Comparison of ENCODE assay signal across 7 cellular contexts in the genomic region with DNA sequence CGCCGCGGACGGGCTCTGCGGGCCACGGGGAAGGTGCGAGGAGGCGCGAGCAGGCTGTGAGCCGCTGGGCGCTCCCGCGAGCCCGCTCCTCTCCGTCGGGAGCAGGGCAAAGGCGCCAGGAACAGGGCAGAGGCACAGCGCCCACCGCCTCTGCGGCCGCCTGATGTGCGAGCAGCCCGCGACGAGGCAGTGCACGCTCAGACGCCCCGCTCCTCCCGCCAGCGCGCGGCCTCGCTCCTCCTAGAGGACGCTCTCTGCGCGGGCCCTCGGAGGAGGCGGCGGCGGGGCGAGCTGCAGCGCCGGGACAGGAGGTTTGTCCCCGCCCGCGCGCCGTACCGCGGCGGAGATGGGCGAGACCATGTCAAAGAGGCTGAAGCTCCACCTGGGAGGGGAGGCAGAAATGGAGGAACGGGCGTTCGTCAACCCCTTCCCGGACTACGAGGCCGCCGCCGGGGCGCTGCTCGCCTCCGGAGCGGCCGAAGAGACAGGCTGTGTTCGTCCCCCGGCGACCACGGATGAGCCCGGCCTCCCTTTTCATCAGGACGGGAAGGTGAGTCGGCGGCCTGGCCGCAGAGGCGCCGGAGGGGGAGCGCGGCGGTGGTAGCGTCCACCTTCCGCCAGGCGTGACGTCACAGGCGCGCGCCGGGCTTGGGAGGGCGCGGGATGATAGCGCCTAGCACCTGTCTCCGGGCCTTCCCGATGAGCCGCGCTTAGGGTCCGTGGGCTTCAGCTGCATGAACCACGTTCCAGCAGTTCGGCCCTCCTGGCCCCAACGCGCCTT. TPM values are rescaled to one million over a fixed set of nuclear protein-coding genes. Genes with fewer than 3 reads are reported as not detected.
DNase-seq lines count a peak whose midpoint lies in the region; ATAC-seq, FAIRE-seq and TF ChIP-seq lines count a peak whose summit lies in the region.

No MANE protein-coding gene starts in this region.

- peak; percentile 83 for TF ChIP-seq POLR2A in GM18505 (IDR thresholded peaks at IDR 0.05; ENCODE audit: borderline replicate concordance, extremely low read depth, insufficient read depth, insufficient read length)

- H3K9me3 Mint-ChIP-seq in T-helper 2 cell treated with Interferon-gamma antibody and Interleukin-4, amounts not matched to agents 5 μg/mL and 100 μg/mL, for 36 hours, result no peaks in the 10 kb centered on the region
- H3K9me3 Mint-ChIP-seq in astrocyte (ENCODE audit: unreplicated experiment), result no peaks in the 10 kb centered on the region

- H3K27ac ChIP-seq in astrocyte (ENCODE audit: low read depth, low read length), result peak overlapping the region; percentile 99
- H3K27ac ChIP-seq in hepatocyte, result peak overlapping the region; percentile 99

- no peak for FAIRE-seq in astrocyte (lab: Jason Lieb, UNC)

- H3K4me3 ChIP-seq in astrocyte (ENCODE audit: insufficient read depth, low read depth, low read length) (peak overlapping the region; percentile 91), hepatocyte (peak overlapping the region; percentile 68)

- H4K20me1 ChIP-seq in astrocyte (ENCODE audit: insufficient read depth, low read length), result no peaks in the 10 kb centered on the region
- H4K20me1 ChIP-seq in hepatocyte (ENCODE audit: insufficient read depth, poor library complexity, severe bottlenecking), result no peaks in the 10 kb centered on the region

- H3K4me2 ChIP-seq in astrocyte (ENCODE audit: low read length) (peak overlapping the region; percentile 92), hepatocyte (peak overlapping the region; percentile 82)

- H3K36me3 ChIP-seq in astrocyte (ENCODE audit: insufficient read depth, low read length), result no peaks in the 10 kb centered on the region
- no peaks in the 10 kb centered on the region for H3K36me3 ChIP-seq in hepatocyte (replicated peaks; ENCODE audit: insufficient read depth, low read depth)

- peak overlapping the region; percentile 97 for H2AFZ ChIP-seq in astrocyte (ENCODE audit: low read depth, low read length)
- H2AFZ ChIP-seq in hepatocyte, result peak overlapping the region; percentile 94

- H3K27me3 ChIP-seq in astrocyte (ENCODE audit: insufficient read depth, low read length) (no peaks in the 10 kb centered on the region), hepatocyte (no peaks in the 10 kb centered on the region)

- WGBS in hepatocyte (ENCODE audit: low lambda C conversion rate, missing lambda C conversion rate), result under 1% methylated on average over 91 of the region's 99 CpGs

- peak; percentile 93 for DNase-seq in NCI-H1694 treated with DMSO at 0.1 percent for 48 hours (lab: John Stamatoyannopoulos, UW)
- peak; percentile 96 for DNase-seq in T-helper 2 cell treated with Interferon-gamma antibody and Interleukin-4, amounts not matched to agents 5 μg/mL and 100 μg/mL, for 36 hours (ENCODE audit: low spot score)
- peak; percentile 96 for DNase-seq in astrocyte (ENCODE audit: low read depth)
- DNase-seq in hepatocyte (ENCODE audit: low spot score), result peak; percentile 97
- DNase-seq in renal cortical epithelial cell (ENCODE audit: low read depth), result peak; percentile 75

- peaks cover 7% of the 10 kb centered on the region for H3K36me3 Mint-ChIP-seq in T-helper 2 cell treated with Interferon-gamma antibody and Interleukin-4, amounts not matched to agents 5 μg/mL and 100 μg/mL, for 36 hours (ENCODE audit: low read depth)
- no peaks in the 10 kb centered on the region for H3K36me3 Mint-ChIP-seq in astrocyte (ENCODE audit: low read depth, unreplicated experiment)

- no peak for TF ChIP-seq CTCF in astrocyte (IDR thresholded peaks at IDR 0.05; ENCODE audit: insufficient read depth, low read depth, low read length)
- TF ChIP-seq CTCF in hepatocyte (IDR thresholded peaks at IDR 0.05; ENCODE audit: poor library complexity), result peak; percentile 10

- H3K27ac Mint-ChIP-seq in T-helper 2 cell treated with Interferon-gamma antibody and Interleukin-4, amounts not matched to agents 5 μg/mL and 100 μg/mL, for 36 hours, result peak overlapping the region; percentile 97
- H3K27ac Mint-ChIP-seq in astrocyte (ENCODE audit: unreplicated experiment), result peak overlapping the region; percentile 93

- no peaks in the 10 kb centered on the region for H3K9me3 ChIP-seq in astrocyte (ENCODE audit: insufficient read depth, low read depth, low read length)
- H3K9me3 ChIP-seq in hepatocyte (ENCODE audit: low read depth), result no peaks in the 10 kb centered on the region

- H3K4me1 Mint-ChIP-seq in T-helper 2 cell treated with Interferon-gamma antibody and Interleukin-4, amounts not matched to agents 5 μg/mL and 100 μg/mL, for 36 hours (ENCODE audit: low read depth), result peaks cover 20% of the 10 kb centered on the region
- H3K4me1 Mint-ChIP-seq in astrocyte (ENCODE audit: low read depth, unreplicated experiment), result peaks cover 18% of the 10 kb centered on the region

- no peaks in the 10 kb centered on the region for H3K27me3 Mint-ChIP-seq in T-helper 2 cell treated with Interferon-gamma antibody and Interleukin-4, amounts not matched to agents 5 μg/mL and 100 μg/mL, for 36 hours (ENCODE audit: low read depth)
- H3K27me3 Mint-ChIP-seq in astrocyte (ENCODE audit: low read depth, unreplicated experiment), result no peaks in the 10 kb centered on the region

- peak overlapping the region; percentile 99 for H3K9ac ChIP-seq in astrocyte (ENCODE audit: low read length)

- ATAC-seq in GM18505 (IDR thresholded peaks at IDR 0.05; ENCODE audit: unreplicated experiment), result peak; percentile 82
- ATAC-seq in HG02943 (IDR thresholded peaks at IDR 0.05; ENCODE audit: low read depth, unreplicated experiment), result peak; percentile 78

- peak overlapping the region; percentile 97 for H3K4me3 Mint-ChIP-seq in T-helper 2 cell treated with Interferon-gamma antibody and Interleukin-4, amounts not matched to agents 5 μg/mL and 100 μg/mL, for 36 hours
- H3K4me3 Mint-ChIP-seq in astrocyte (ENCODE audit: unreplicated experiment), result peak overlapping the region; percentile 93

- peaks cover 13% of the 10 kb centered on the region for H3K79me2 ChIP-seq in astrocyte (ENCODE audit: insufficient read depth, low read length)
- peaks cover 10% of the 10 kb centered on the region for H3K79me2 ChIP-seq in hepatocyte

- H3K4me1 ChIP-seq in astrocyte (ENCODE audit: insufficient read depth, low read length) (peaks cover 21% of the 10 kb centered on the region), hepatocyte (ENCODE audit: insufficient read depth) (peaks cover 11% of the 10 kb centered on the region)

- no peaks in the 10 kb centered on the region for H3K9me2 ChIP-seq in hepatocyte (replicated peaks; ENCODE audit: insufficient read depth)

RNA-seq across cellular contexts. Expression of gene LANCL2, which starts 0.7 kb away (rescaled TPM):
- total RNA-seq in astrocyte (35.6 and 35.9 TPM in 2 replicates), hepatocyte (14.1 and 14.8 TPM in 2 replicates), renal cortical epithelial cell (13.4 and 26.0 TPM in 2 replicates)
- 13.5 and 16.2 TPM in 2 replicates for polyA plus RNA-seq in hepatocyte

Comparison
In these comparisons a context has a peak if more than half of its experiments do, and no peak if none do; other contexts are left out.
1. Peak in every context shown above with its lines: DNase-seq, ATAC-seq, H3K4me3 ChIP-seq and H3K27ac ChIP-seq.